ENCODE assay signal across 8 cellular contexts in genomic region chr2:105287692-105288091, GRCh38. TPM values are rescaled to one million over a fixed set of nuclear protein-coding genes. Genes with fewer than 3 reads are reported as not detected.
DNase-seq lines count a peak whose midpoint lies in the region; ATAC-seq and TF ChIP-seq lines count a peak whose summit lies in the region.

No MANE protein-coding gene starts in this region.

- H3F3A ChIP-seq in SK-N-SH (replicated peaks; ENCODE audit: insufficient read depth), result no peaks in the 10 kb centered on the region

- no peaks in the 10 kb centered on the region for H3K9me2 ChIP-seq in SK-N-SH

- no peaks in the 10 kb centered on the region for H3K9me3 ChIP-seq in SK-N-SH
- no peaks in the 10 kb centered on the region for H3K9me3 ChIP-seq in prostate gland

- no peak for TF ChIP-seq POLR2A in prostate gland (IDR thresholded peaks at IDR 0.05)

- peak; percentile 39 for TF ChIP-seq RAD21 in SK-N-SH (IDR thresholded peaks at IDR 0.05; ENCODE audit: low read length)

- 73% methylated on average over 5 of the region's 5 CpGs for WGBS in SK-N-SH (ENCODE audit: low lambda C conversion rate)
- WGBS in prostate gland, result 50% methylated on average over 5 of the region's 5 CpGs

- H3K36me3 ChIP-seq in SK-N-SH (replicated peaks in 1 of 2; ENCODE audit: control insufficient read depth in 1 of 2, insufficient read depth in 2 of 2, low read length in 1 of 2) (peaks cover 13 to 65% of the 10 kb centered on the region in 2 experiments), prostate gland (no peaks in the 10 kb centered on the region)

- CTCF ChIA-PET in SK-N-SH (lab: Yijun Ruan, JAX), result interaction anchor here (0.6 to 1.8 kb wide), 9 partner anchors 9 to 190 kb away, joined by 3 to 5 read pairs (median 3); no protein-coding TSS in a partner anchor

- intact Hi-C loops in prostate gland (cut with DNase I), result no loop called here

- H3K27ac ChIP-seq in SK-N-SH (ENCODE audit: low read depth in 2 of 2, low read length in 1 of 2), result no peak overlapping the region
- H3K27ac ChIP-seq in prostate gland, result no peak overlapping the region

- no peaks in the 10 kb centered on the region for H3K79me2 ChIP-seq in SK-N-SH (ENCODE audit: insufficient read depth)

- peak; percentile 60 for TF ChIP-seq CTCF in SK-N-SH (IDR thresholded peaks at IDR 0.05)
- peak; percentile 75 for TF ChIP-seq CTCF in epithelial cell of proximal tubule (conservative IDR thresholded peaks at IDR 0.05; ENCODE audit: low read depth, low read length)
- TF ChIP-seq CTCF in prostate gland (IDR thresholded peaks at IDR 0.05), result peak in 3 of 4 experiments; percentile 26 to 45 (median 42)

- H3K9ac ChIP-seq in SK-N-SH, result no peak overlapping the region

- H3K4me2 ChIP-seq in SK-N-SH, result no peak overlapping the region

- H3K27me3 ChIP-seq in SK-N-SH (ENCODE audit: insufficient read depth) (no peaks in the 10 kb centered on the region), prostate gland (replicated peaks; ENCODE audit: insufficient read depth) (no peaks in the 10 kb centered on the region)

- POLR2A ChIA-PET in SK-N-SH (lab: Yijun Ruan, JAX), result no interaction called here

- H4K20me1 ChIP-seq in SK-N-SH (ENCODE audit: insufficient read depth), result no peaks in the 10 kb centered on the region

- H3K4me1 ChIP-seq in SK-N-SH (ENCODE audit: control insufficient read depth in 1 of 2, insufficient read depth in 2 of 2, low read depth in 1 of 2, low read length in 1 of 2), result no peaks in the 10 kb centered on the region
- H3K4me1 ChIP-seq in prostate gland (replicated peaks), result no peaks in the 10 kb centered on the region

- ATAC-seq in HG02678 (IDR thresholded peaks at IDR 0.05; ENCODE audit: unreplicated experiment), result peak; percentile 47
- ATAC-seq in GM21786 (IDR thresholded peaks at IDR 0.05; ENCODE audit: unreplicated experiment), result no peak
- ATAC-seq in HG02759 (IDR thresholded peaks at IDR 0.05; ENCODE audit: unreplicated experiment), result no peak

- H3K4me3 ChIP-seq in SK-N-SH (ENCODE audit: low read depth in 2 of 2, low read length in 1 of 2) (no peak overlapping the region), epithelial cell of proximal tubule (ENCODE audit: low read depth, low read length) (no peak overlapping the region), prostate gland (no peak overlapping the region)

- DNase-seq in G401 (ENCODE audit: low spot score), result peak; percentile 25
- peak; percentile 33 for DNase-seq in SK-N-SH
- DNase-seq in epithelial cell of proximal tubule (ENCODE audit: low read depth), result no peak
- no peak for DNase-seq in prostate gland (ENCODE audit: low spot score)
- DNase-seq in GDM1 (lab: John Stamatoyannopoulos, UW), result no peak

- TF ChIP-seq EP300 in SK-N-SH (IDR thresholded peaks at IDR 0.05; ENCODE audit: borderline replicate concordance in 1 of 2, low read depth in 1 of 2, low read length in 1 of 2), result no peak

- in situ Hi-C loops in G401 (cut with HindIII; ENCODE audit: low sequenced_read_pairs), result no loop called here

- no peak overlapping the region for H2AFZ ChIP-seq in SK-N-SH (ENCODE audit: low read depth)

TF ChIP-seq in SK-N-SH, 30 proteins besides CTCF, POLR2A, EP300 and RAD21:
- TF ChIP-seq SMC3 (IDR thresholded peaks at IDR 0.05; ENCODE audit: low read depth, low read length), result peak; percentile 26; the same call in 1 of the 2 replicates
- TF ChIP-seq FOSL2 (IDR thresholded peaks at IDR 0.05; ENCODE audit: borderline replicate concordance, low read depth), result no peak
- peak; percentile 47; the same call in 1 of the 2 replicates for TF ChIP-seq USF1 (IDR thresholded peaks at IDR 0.05; ENCODE audit: borderline replicate concordance, low read depth)
- TF ChIP-seq TCF12 (IDR thresholded peaks at IDR 0.05), result no peak
- no peak for TF ChIP-seq MXI1 (IDR thresholded peaks at IDR 0.05; ENCODE audit: low read depth, low read length)

RNA-seq across cellular contexts. Expression of gene TGFBRAP1, which starts 41.8 kb away (rescaled TPM):
- 16.7 and 30.4 TPM in 2 replicates for total RNA-seq in G401 (2014; rRNA removed; shearing (Covaris generic))
- 5.7 and 6.6 TPM in 2 replicates for polyA plus RNA-seq in SK-N-SH (2012; rRNA removed)
- 5.2 and 6.4 TPM in 2 replicates for polyA plus RNA-seq in SK-N-SH (2012; cell fraction: cytosol; rRNA removed)
- polyA plus RNA-seq in SK-N-SH (2012; cell fraction: nucleus; rRNA removed), result 8.1 and 8.7 TPM in 2 replicates
- total RNA-seq in epithelial cell of proximal tubule, result 11.3 and 22.9 TPM in 2 replicates
- total RNA-seq in prostate gland, result 10 to 100 TPM; 29.9 to 30.0 TPM

RNA-seq across cellular contexts. Expression of gene GPR45, which starts 46.1 kb away (rescaled TPM):
- not detected in 2 replicates for total RNA-seq in G401 (2014; rRNA removed; shearing (Covaris generic))
- not detected in 2 replicates for polyA plus RNA-seq in SK-N-SH (2012; rRNA removed)
- not detected in 2 replicates for polyA plus RNA-seq in SK-N-SH (2012; cell fraction: cytosol; rRNA removed)
- polyA plus RNA-seq in SK-N-SH (2012; cell fraction: nucleus; rRNA removed), result not detected in 2 replicates
- total RNA-seq in epithelial cell of proximal tubule (0.22 TPM in 1 of 2 replicates, not detected in the other), prostate gland (not detected)

RNA-seq across cellular contexts. Expression of gene C2orf49, which starts 49.6 kb away (rescaled TPM):
- total RNA-seq in G401 (2014; rRNA removed; shearing (Covaris generic)), result 8.3 and 46.0 TPM in 2 replicates
- polyA plus RNA-seq in SK-N-SH (2012; rRNA removed), result 7.6 and 8.5 TPM in 2 replicates
- polyA plus RNA-seq in SK-N-SH (2012; cell fraction: cytosol; rRNA removed), result 10.4 and 14.9 TPM in 2 replicates
- 3.8 and 7.8 TPM in 2 replicates for polyA plus RNA-seq in SK-N-SH (2012; cell fraction: nucleus; rRNA removed)
- total RNA-seq in epithelial cell of proximal tubule (14.3 and 21.2 TPM in 2 replicates), prostate gland (10 to 100 TPM; 13.1 to 26.2 TPM)

Comparison
In these comparisons a context has a peak if more than half of its experiments do, and no peak if none do; other contexts are left out.
1. DNase-seq: peak in G401 (single experiment) and SK-N-SH (single experiment); none in epithelial cell of proximal tubule (single experiment), prostate gland (single experiment) and GDM1 (single experiment).
2. Peak in every context shown above with its lines, with median percentiles within 50 percentile points of each other: CTCF ChIP-seq.